Comparison of ENCODE assay signal across 8 cellular contexts in genomic region chr6:16670183-16670582, GRCh38.
A peak's percentile ranks its signal among the peaks of the same experiment; 100 is the strongest.
DNase-seq lines count a peak whose midpoint lies in the region; FAIRE-seq and TF ChIP-seq lines count a peak whose summit lies in the region.

No MANE protein-coding gene starts in this region.

- WGBS in esophagus squamous epithelium, 2 donors: 52 to 63% methylated on average over 4 of the region's 4 CpGs

- peaks cover 54% of the 10 kb centered on the region for H3K4me1 Mint-ChIP-seq in activated naive CD4-positive, alpha-beta T cell treated with anti-CD3 and anti-CD28 coated beads, Interleukin-2, amount 10 ng/mL, durations not matched to agents 7 days and 5 days
- H3K4me1 Mint-ChIP-seq in IgD-negative memory B cell (peaks cover 11 to 31% (median 13%) of the 10 kb centered on the region in 3 donors), type B pancreatic cell (ENCODE audit: unreplicated experiment) (peaks cover 17% of the 10 kb centered on the region)

- no peak for TF ChIP-seq POLR2A in esophagus squamous epithelium (IDR thresholded peaks at IDR 0.05)

- FAIRE-seq in kidney (lab: Jason Lieb, UNC): no peak

- peak overlapping the region in 3 of 4 donors; percentile 6 to 54 (median 47) for H3K27ac ChIP-seq in esophagus squamous epithelium
- no peak overlapping the region for H3K27ac ChIP-seq in kidney (ENCODE audit: low read depth in 2 of 2, low read length in 2 of 2)

- no peak overlapping the region for H3K9ac ChIP-seq in kidney (ENCODE audit: low read length in 2 of 2)

- TF ChIP-seq CTCF in esophagus squamous epithelium (IDR thresholded peaks at IDR 0.05) (no peak), type B pancreatic cell (conservative IDR thresholded peaks at IDR 0.05) (no peak), kidney (IDR thresholded peaks at IDR 0.05; ENCODE audit: borderline replicate concordance, extremely low read depth, insufficient read depth) (no peak)

- H3K4me3 Mint-ChIP-seq in activated naive CD4-positive, alpha-beta T cell treated with anti-CD3 and anti-CD28 coated beads, Interleukin-2, amount 10 ng/mL, durations not matched to agents 7 days and 5 days: no peak overlapping the region
- H3K4me3 Mint-ChIP-seq in IgD-negative memory B cell (peak overlapping the region in 3 of 4 donors; percentile 30 to 79 (median 49)), type B pancreatic cell (peak overlapping the region; percentile 54)

- DNase-seq in activated naive CD4-positive, alpha-beta T cell treated with anti-CD3 and anti-CD28 coated beads, Interleukin-2, amount 10 ng/mL, durations not matched to agents 7 days and 5 days: no peak
- no peak for DNase-seq in activated naive CD4-positive, alpha-beta T cell treated with anti-CD3 and anti-CD28 coated beads, Interleukin-2, amount 50 U/mL, for 16 hours
- DNase-seq in esophagus squamous epithelium (lab: John Stamatoyannopoulos, UW) (no peak), type B pancreatic cell (ENCODE audit: extremely low spot score, unreplicated experiment) (no peak), NCI-H2196 (lab: John Stamatoyannopoulos, UW; ENCODE audit: unreplicated experiment) (no peak), kidney (no peak), NCI-H69 (lab: John Stamatoyannopoulos, UW) (no peak)

- H3K27me3 Mint-ChIP-seq in activated naive CD4-positive, alpha-beta T cell treated with anti-CD3 and anti-CD28 coated beads, Interleukin-2, amount 10 ng/mL, durations not matched to agents 7 days and 5 days: no peaks in the 10 kb centered on the region
- H3K27me3 Mint-ChIP-seq in IgD-negative memory B cell: peaks cover 2% of the 10 kb centered on the region
- H3K27me3 Mint-ChIP-seq in type B pancreatic cell: no peaks in the 10 kb centered on the region

- intact Hi-C loops in esophagus squamous epithelium (cut with DNase I) (no loop called here), kidney (cut with DNase I) (no loop called here)

- no peak overlapping the region for H3K4me3 ChIP-seq in esophagus squamous epithelium
- no peak overlapping the region for H3K4me3 ChIP-seq in kidney (ENCODE audit: low read length in 2 of 2)

- H3K36me3 ChIP-seq in esophagus squamous epithelium (peaks cover 0 to 10% (median 0%) of the 10 kb centered on the region in 3 donors), kidney (ENCODE audit: control insufficient read depth in 1 of 2, insufficient read depth in 2 of 2, low read length in 2 of 2) (no peaks in the 10 kb centered on the region)

- H3K4me1 ChIP-seq in esophagus squamous epithelium (peaks cover 4 to 50% (median 28%) of the 10 kb centered on the region in 3 donors), kidney (ENCODE audit: control insufficient read depth in 1 of 2, insufficient read depth in 1 of 2, low read depth in 1 of 2, low read length in 2 of 2) (peaks cover 8 to 18% of the 10 kb centered on the region in 2 donors)

- H3K9me3 Mint-ChIP-seq in activated naive CD4-positive, alpha-beta T cell treated with anti-CD3 and anti-CD28 coated beads, Interleukin-2, amount 10 ng/mL, durations not matched to agents 7 days and 5 days: peaks cover 3% of the 10 kb centered on the region
- H3K9me3 Mint-ChIP-seq in IgD-negative memory B cell: no peaks in the 10 kb centered on the region
- peaks cover 4% of the 10 kb centered on the region for H3K9me3 Mint-ChIP-seq in type B pancreatic cell

- H3K27ac Mint-ChIP-seq in activated naive CD4-positive, alpha-beta T cell treated with anti-CD3 and anti-CD28 coated beads, Interleukin-2, amount 10 ng/mL, durations not matched to agents 7 days and 5 days: peak overlapping the region; percentile 83
- H3K27ac Mint-ChIP-seq in IgD-negative memory B cell: peak overlapping the region in 1 of 3 donors; percentile 59
- H3K27ac Mint-ChIP-seq in type B pancreatic cell: no peak overlapping the region

- H3K9me3 ChIP-seq in esophagus squamous epithelium (no peaks in the 10 kb centered on the region), kidney (ENCODE audit: control insufficient read depth in 1 of 2, low read length in 2 of 2) (no peaks in the 10 kb centered on the region)

- H3K36me3 Mint-ChIP-seq in activated naive CD4-positive, alpha-beta T cell treated with anti-CD3 and anti-CD28 coated beads, Interleukin-2, amount 10 ng/mL, durations not matched to agents 7 days and 5 days: peaks cover 37% of the 10 kb centered on the region
- H3K36me3 Mint-ChIP-seq in IgD-negative memory B cell: no peaks in the 10 kb centered on the region
- H3K36me3 Mint-ChIP-seq in type B pancreatic cell: peaks cover 11% of the 10 kb centered on the region

- CTCF ChIA-PET in activated naive CD4-positive, alpha-beta T cell treated with anti-CD3 and anti-CD28 coated beads, Interleukin-2, amount 10 ng/mL, durations not matched to agents 7 days and 5 days (lab: Charles Lee): interaction anchor here (1.4 kb wide), 1 partner anchor 101 kb away, joined by 4 read pairs; no protein-coding TSS in a partner anchor

- no peaks in the 10 kb centered on the region for H3K27me3 ChIP-seq in esophagus squamous epithelium

Comparison
In these comparisons a context has a peak if more than half of its experiments do, and no peak if none do; other contexts are left out.
1. H3K27ac ChIP-seq: peak in esophagus squamous epithelium (3 of 4); none in kidney (0 of 2).